ENCODE assay signal across 20 cellular contexts in genomic region chr7:101819913-101820522, GRCh38. TPM values are rescaled to one million over a fixed set of nuclear protein-coding genes. Genes with fewer than 3 reads are reported as not detected.
DNase-seq lines count a peak whose midpoint lies in the region; ATAC-seq and TF ChIP-seq lines count a peak whose summit lies in the region.
"Had no signal": no experiment of that assay in that cellular context is flagged by ENCODE, and none has a peak within 500 bp of the region (broad histone marks: within the 10 kb centered on the region; RNA-seq: fewer than 3 reads in every experiment).

No MANE protein-coding gene starts in this region.

- TF ChIP-seq CTCF in GM23338 (conservative IDR thresholded peaks at IDR 0.05; ENCODE audit: low read depth in 2 of 2) (no peak), PC-3 (conservative IDR thresholded peaks at IDR 0.05; ENCODE audit: low read depth, low read length) (no peak), esophagus squamous epithelium (IDR thresholded peaks at IDR 0.05) (no peak), brain microvascular endothelial cell (IDR thresholded peaks at IDR 0.05; ENCODE audit: low read depth, low read length, missing control alignments) (no peak)

- H3K27ac ChIP-seq in GM23338 (ENCODE audit: low read depth) (peak overlapping the region; percentile 52), PC-3 (ENCODE audit: low read length) (no peak overlapping the region), epithelial cell of prostate (peak overlapping the region; percentile 77), rectal smooth muscle tissue (ENCODE audit: low read depth, low read length) (peak overlapping the region; percentile 51), esophagus squamous epithelium (no peak overlapping the region), brain microvascular endothelial cell (no peak overlapping the region)

- peak overlapping the region; percentile 88 for H3K4me2 ChIP-seq in GM23338
- H3K4me2 ChIP-seq in PC-3 (ENCODE audit: low read length), result peak overlapping the region; percentile 1; the same call in 1 of the 2 replicates

- H3K4me1 ChIP-seq in GM23338 (ENCODE audit: insufficient read depth) (peaks cover 66% of the 10 kb centered on the region), PC-3 (ENCODE audit: insufficient read depth, low read length) (peaks cover 19% of the 10 kb centered on the region), rectal smooth muscle tissue (ENCODE audit: control insufficient read depth, insufficient read depth, low read length) (peaks cover 20% of the 10 kb centered on the region), esophagus squamous epithelium (peaks cover 8 to 65% (median 14%) of the 10 kb centered on the region in 3 donors)

- H3K9me3 Mint-ChIP-seq in GM23338, result no peaks in the 10 kb centered on the region
- H3K9me3 Mint-ChIP-seq: immature natural killer cell; memory B cell; T-helper 2 cell treated with Interferon-gamma antibody and Interleukin-4, amounts not matched to agents 5 μg/mL and 100 μg/mL, for 36 hours had no signal

- H3K4me3 ChIP-seq in GM23338 (peak overlapping the region; percentile 11; the same call in 1 of the 2 replicates), PC-3 (ENCODE audit: low read length) (no peak overlapping the region), rectal smooth muscle tissue (ENCODE audit: low read length) (no peak overlapping the region), esophagus squamous epithelium (no peak overlapping the region), brain microvascular endothelial cell (ENCODE audit: low read depth, low read length) (no peak overlapping the region)

- DNase-seq in GM23338 (ENCODE audit: low spot score), result no peak
- DNase-seq in PC-3, result no peak
- DNase-seq in epithelial cell of prostate (ENCODE audit: low read depth, low spot score), result no peak
- no peak for DNase-seq in activated CD8-positive, alpha-beta memory T cell treated with anti-CD3 and anti-CD28 coated beads, Interleukin-2, amount 50 U/mL, for 4 hours
- no peak for DNase-seq in stimulated activated CD8-positive, alpha-beta memory T cell treated with anti-CD3 and anti-CD28 coated beads, Interleukin-4, amount 100 ng/mL, for 48 hours
- DNase-seq in esophagus squamous epithelium (lab: John Stamatoyannopoulos, UW), result no peak
- no peak for DNase-seq in brain microvascular endothelial cell
- DNase-seq: activated gamma-delta T cell treated with Interleukin-2 at 50 U/mL for 16 hours; aorta; cortex of kidney; DMS 273 treated with DMSO at 0.1 percent for 48 hours; immature natural killer cell; KG1; NCI-H1105; stimulated activated CD4-positive, alpha-beta T cell treated with anti-CD3 and anti-CD28 coated beads, Interleukin-4, amount 100 ng/mL, for 24 hours had no signal

- H3K27ac Mint-ChIP-seq in GM23338, result peak overlapping the region; percentile 38; the same call in 1 of the 2 replicates
- H3K27ac Mint-ChIP-seq: T-helper 2 cell treated with Interferon-gamma antibody and Interleukin-4, amounts not matched to agents 5 μg/mL and 100 μg/mL, for 36 hours had no signal

- no peak overlapping the region for H3K9ac ChIP-seq in PC-3 (ENCODE audit: low read length)
- H3K9ac ChIP-seq in rectal smooth muscle tissue (ENCODE audit: low read length), result no peak overlapping the region

- H3K36me3 Mint-ChIP-seq in GM23338 (ENCODE audit: low read depth), result no peaks in the 10 kb centered on the region; the same call in 2 of the 3 replicates
- H3K36me3 Mint-ChIP-seq: immature natural killer cell, memory B cell had no signal

- intact Hi-C loops in PC-3 (cut with micrococcal nuclease) (loop anchor here (2.0 kb wide), 1 partner anchor 123 kb away; no protein-coding TSS in a partner anchor), esophagus squamous epithelium (cut with DNase I) (loop anchor here (5.0 to 10.0 kb wide), 3 partner anchors 133 to 415 kb away; no protein-coding TSS in a partner anchor)

- H3K4me3 Mint-ChIP-seq in GM23338, result peak overlapping the region; percentile 30; the same call in 2 of the 3 replicates
- H3K4me3 Mint-ChIP-seq: immature natural killer cell; memory B cell; T-helper 2 cell treated with Interferon-gamma antibody and Interleukin-4, amounts not matched to agents 5 μg/mL and 100 μg/mL, for 36 hours had no signal

- H2AFZ ChIP-seq in GM23338, result no peak overlapping the region
- H2AFZ ChIP-seq in PC-3 (ENCODE audit: low read length), result no peak overlapping the region

- H3K36me3 ChIP-seq in GM23338 (ENCODE audit: insufficient read depth) (no peaks in the 10 kb centered on the region), PC-3 (ENCODE audit: low read depth, low read length) (peaks cover 6% of the 10 kb centered on the region; the same call in 1 of the 2 replicates), rectal smooth muscle tissue (ENCODE audit: control insufficient read depth, insufficient read depth, low read length) (no peaks in the 10 kb centered on the region), esophagus squamous epithelium (no peaks in the 10 kb centered on the region), brain microvascular endothelial cell (replicated peaks) (no peaks in the 10 kb centered on the region)
- H3K36me3 ChIP-seq: thoracic aorta had no signal

- peaks cover 2% of the 10 kb centered on the region; the same call in 1 of the 2 replicates for H3F3A ChIP-seq in GM23338 (replicated peaks; ENCODE audit: low read depth)
- H3F3A ChIP-seq in PC-3 (ENCODE audit: low read length, unreplicated experiment), result no peaks in the 10 kb centered on the region

- H3K4me1 Mint-ChIP-seq in GM23338, result peaks cover 66% of the 10 kb centered on the region

- H3K79me2 ChIP-seq in GM23338 (replicated peaks; ENCODE audit: insufficient read depth), result peaks cover 77% of the 10 kb centered on the region
- H3K79me2 ChIP-seq in PC-3 (ENCODE audit: low read length), result peaks cover 86% of the 10 kb centered on the region

- ATAC-seq in GM23338, result no peak
- ATAC-seq in PC-3, result no peak
- ATAC-seq: Right ventricle myocardium inferior had no signal

- TF ChIP-seq POLR2A in esophagus squamous epithelium (IDR thresholded peaks at IDR 0.05), result no peak

- in situ Hi-C loops in brain microvascular endothelial cell (cut with HindIII; ENCODE audit: low pct_ligation_motif_present, low sequenced_read_pairs), result no loop called here

- H3K27me3 Mint-ChIP-seq in GM23338 (ENCODE audit: insufficient read depth, low read depth, poor library complexity), result peaks cover 3% of the 10 kb centered on the region
- H3K27me3 Mint-ChIP-seq: memory B cell had no signal

- H4K20me1 ChIP-seq in GM23338 (replicated peaks; ENCODE audit: insufficient read depth) (peaks cover 61% of the 10 kb centered on the region), PC-3 (ENCODE audit: low read length) (peaks cover 13% of the 10 kb centered on the region)

- H3K9me2 ChIP-seq in GM23338 (ENCODE audit: insufficient read depth) (no peaks in the 10 kb centered on the region), PC-3 (replicated peaks; ENCODE audit: low read length) (no peaks in the 10 kb centered on the region)

- H3K9me3 ChIP-seq in PC-3 (ENCODE audit: low read length) (no peaks in the 10 kb centered on the region), esophagus squamous epithelium (no peaks in the 10 kb centered on the region)
- H3K9me3 ChIP-seq: thoracic aorta had no signal

- CTCF ChIA-PET in PC-3 (lab: Charles Lee), result no interaction called here

- H3K27me3 ChIP-seq in GM23338 (ENCODE audit: insufficient read depth) (peaks cover under 1% of the 10 kb centered on the region; the same call in 1 of the 2 replicates), PC-3 (ENCODE audit: low read length) (no peaks in the 10 kb centered on the region), rectal smooth muscle tissue (ENCODE audit: control insufficient read depth, insufficient read depth, low read length) (no peaks in the 10 kb centered on the region), esophagus squamous epithelium (no peaks in the 10 kb centered on the region), brain microvascular endothelial cell (replicated peaks) (no peaks in the 10 kb centered on the region)

- POLR2A ChIA-PET in PC-3 (lab: Charles Lee; ENCODE audit: unreplicated experiment), result no interaction called here

- 63 to 76% methylated on average over 6 of the region's 6 CpGs for WGBS in esophagus squamous epithelium, 2 donors

- no TSS peak for BruUV-seq in PC-3 (replicated peaks; lab: Mats Ljungman, UMichigan)

TF ChIP-seq in GM23338, 12 proteins besides CTCF, POLR2A, EP300 and RAD21 (continues in another document):
- TF ChIP-seq STAT1 (IDR thresholded peaks at IDR 0.05; ENCODE audit: unreplicated experiment), result no peak
- TF ChIP-seq JUNB (IDR thresholded peaks at IDR 0.05; ENCODE audit: unreplicated experiment), result no peak
- no peak for TF ChIP-seq POLR2AphosphoS5 (IDR thresholded peaks at IDR 0.05; ENCODE audit: low read depth)
- TF ChIP-seq REST (IDR thresholded peaks at IDR 0.05; ENCODE audit: unreplicated experiment), result no peak

RNA-seq across cellular contexts. Expression of gene CUX1, which starts 2.6 kb away (rescaled TPM):
- 41.4 and 64.0 TPM in 2 replicates for total RNA-seq in GM23338 (2014; rRNA removed; shearing (Covaris generic))
- 40.1 and 49.9 TPM in 2 replicates for polyA plus RNA-seq in GM23338 (2016; fragmentation: Nextera tagmentation; extraction: Ambion mirVana)
- 39.6 and 44.5 TPM in 2 replicates for total RNA-seq in PC-3 (2014; rRNA removed)
- total RNA-seq in esophagus squamous epithelium, result 10 to 100 TPM; 40.0 to 55.9 (median 47.3) TPM

Comparison
In these comparisons a context has a peak if more than half of its experiments do, and no peak if none do; other contexts are left out.
1. H3K27ac ChIP-seq: peak in GM23338 (single experiment), epithelial cell of prostate (single experiment) and rectal smooth muscle tissue (single experiment); none in PC-3 (single experiment), esophagus squamous epithelium (0 of 4) and brain microvascular endothelial cell (single experiment).